ENCODE assay signal across 14 cellular contexts in the genomic region with DNA sequence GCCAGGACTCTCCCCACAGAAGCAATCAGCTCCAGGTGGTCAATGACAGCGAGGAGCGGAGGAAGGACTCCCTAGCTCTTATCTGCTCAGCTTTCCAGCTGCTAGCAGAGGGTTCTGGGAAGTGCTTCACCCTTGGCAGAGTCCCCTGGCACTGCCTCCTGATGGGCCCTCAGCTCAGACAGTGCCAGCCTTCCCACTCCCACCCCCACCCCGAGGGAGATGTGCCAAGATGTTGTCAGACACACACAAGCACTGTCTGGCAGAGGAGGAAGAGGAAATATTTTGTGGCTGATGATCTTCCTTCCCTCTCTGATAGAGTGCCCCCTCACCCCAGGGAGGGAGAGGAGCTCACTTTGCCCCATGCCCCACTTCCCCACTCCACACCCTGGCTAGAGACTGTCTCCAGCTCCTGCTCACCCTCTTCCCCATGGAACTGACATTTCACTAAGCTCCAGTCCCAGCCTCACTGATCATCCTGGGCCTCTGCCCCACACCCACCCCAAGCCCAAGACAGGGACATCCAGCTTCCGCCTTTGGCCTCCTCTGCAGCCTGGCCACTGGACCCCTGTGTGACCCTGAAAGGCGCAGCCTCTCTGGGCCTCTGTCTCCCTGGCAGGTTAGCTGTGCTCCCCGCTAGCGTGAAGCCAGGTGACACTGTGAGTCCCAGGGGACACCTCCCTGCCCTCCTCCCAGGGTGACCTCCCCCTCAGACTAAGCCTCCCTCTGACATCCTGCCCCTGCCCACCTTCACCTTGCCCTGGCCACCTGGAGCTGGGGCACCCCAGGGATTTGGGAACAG. TPM values are rescaled to one million over a fixed set of nuclear protein-coding genes. Genes with fewer than 3 reads are reported as not detected.
DNase-seq lines count a peak whose midpoint lies in the region; ATAC-seq, FAIRE-seq and TF ChIP-seq lines count a peak whose summit lies in the region.
"Had no signal": no experiment of that assay in that cellular context is flagged by ENCODE, and none has a peak within 500 bp of the region (broad histone marks: within the 10 kb centered on the region; RNA-seq: fewer than 3 reads in every experiment).

No MANE protein-coding gene starts in this region.

- DNase-seq in activated effector memory CD4-positive, alpha-beta T cell treated with anti-CD3 and anti-CD28 coated beads, Interleukin-2, amount 50 U/mL, for 16 hours, result peak; percentile 2
- DNase-seq in activated effector memory CD4-positive, alpha-beta T cell treated with Interleukin-2 at 50 U/mL for 16 hours, result no peak
- DNase-seq in endothelial cell of umbilical vein (ENCODE audit: low read depth, low spot score) (peak; percentile 10), midbrain (lab: John Stamatoyannopoulos, UW) (peak; percentile 49), aorta (peak; percentile 81 to 85), HUDEP-2 (lab: John Stamatoyannopoulos, UW; ENCODE audit: unreplicated experiment in 76 of 76) (no peak)
- DNase-seq in activated naive CD4-positive, alpha-beta T cell treated with anti-CD3 and anti-CD28 coated beads for 36 hours, result no peak
- DNase-seq: activated CD4-positive, CD25-positive, alpha-beta regulatory T cell treated with anti-CD3 and anti-CD28 coated beads, Interleukin-2, amount 50 U/mL, for 72 hours; effector CD8-positive, alpha-beta T cell; PC-3; stimulated activated CD4-positive, alpha-beta T cell treated with anti-CD3 and anti-CD28 coated beads, Interleukin-2, amount 100 ng/mL, for 24 hours had no signal

- H3K27ac ChIP-seq in endothelial cell of umbilical vein (ENCODE audit: insufficient read depth, low read depth, low read length) (no peak overlapping the region), aorta (ENCODE audit: low read depth in 1 of 2, low read length in 2 of 2) (no peak overlapping the region)

- H3K4me2 ChIP-seq in endothelial cell of umbilical vein (ENCODE audit: insufficient read depth, low read length), result no peak overlapping the region

- H3K79me2 ChIP-seq in endothelial cell of umbilical vein (ENCODE audit: control insufficient read depth, insufficient read depth, low read length), result no peaks in the 10 kb centered on the region

- no peaks in the 10 kb centered on the region for H3K9me3 Mint-ChIP-seq in activated naive CD4-positive, alpha-beta T cell treated with anti-CD3 and anti-CD28 coated beads for 36 hours
- H3K9me3 Mint-ChIP-seq: activated naive CD4-positive, alpha-beta T cell treated with anti-CD3 and anti-CD28 coated beads, Interleukin-2, amount 50 U/mL, for 24 hours; natural killer cell treated with Interleukin-12 subunit alpha and Interleukin-12 subunit beta and Interleukin-15 and Interleukin-18, amount 100 ng/mL, for 72 hours had no signal

- TF ChIP-seq POLR2A in endothelial cell of umbilical vein (IDR thresholded peaks at IDR 0.05; ENCODE audit: low read depth, low read length), result no peak

- H3K4me3 Mint-ChIP-seq in activated naive CD4-positive, alpha-beta T cell treated with anti-CD3 and anti-CD28 coated beads for 36 hours, result no peak overlapping the region
- H3K4me3 Mint-ChIP-seq: activated naive CD4-positive, alpha-beta T cell treated with anti-CD3 and anti-CD28 coated beads, Interleukin-2, amount 50 U/mL, for 24 hours; natural killer cell treated with Interleukin-12 subunit alpha and Interleukin-12 subunit beta and Interleukin-15 and Interleukin-18, amount 100 ng/mL, for 72 hours had no signal

- H2AFZ ChIP-seq in endothelial cell of umbilical vein (ENCODE audit: low read depth, low read length), result no peak overlapping the region

- no peak overlapping the region for H3K4me3 ChIP-seq in endothelial cell of umbilical vein (replicated peaks in 1 of 3; ENCODE audit: insufficient read depth in 1 of 3, low read depth in 1 of 3, low read length in 3 of 3)
- no peak overlapping the region for H3K4me3 ChIP-seq in aorta (ENCODE audit: low read length in 2 of 2)

- H4K20me1 ChIP-seq in endothelial cell of umbilical vein (replicated peaks; ENCODE audit: control insufficient read depth, extremely low read depth, insufficient read depth, low read length), result no peaks in the 10 kb centered on the region

- no peaks in the 10 kb centered on the region for H3K36me3 Mint-ChIP-seq in activated naive CD4-positive, alpha-beta T cell treated with anti-CD3 and anti-CD28 coated beads for 36 hours (ENCODE audit: low read depth)
- H3K36me3 Mint-ChIP-seq: activated naive CD4-positive, alpha-beta T cell treated with anti-CD3 and anti-CD28 coated beads, Interleukin-2, amount 50 U/mL, for 24 hours; natural killer cell treated with Interleukin-12 subunit alpha and Interleukin-12 subunit beta and Interleukin-15 and Interleukin-18, amount 100 ng/mL, for 72 hours had no signal

- H3K27me3 Mint-ChIP-seq in activated naive CD4-positive, alpha-beta T cell treated with anti-CD3 and anti-CD28 coated beads for 36 hours (ENCODE audit: low read depth), result no peaks in the 10 kb centered on the region
- H3K27me3 Mint-ChIP-seq: activated naive CD4-positive, alpha-beta T cell treated with anti-CD3 and anti-CD28 coated beads, Interleukin-2, amount 50 U/mL, for 24 hours had no signal

- intact Hi-C loops in endothelial cell of umbilical vein (cut with micrococcal nuclease), result no loop called here
- intact Hi-C loops in aorta (cut with DNase I), result loop anchor here in 1 of 2 donors (5.0 kb wide), 1 partner anchor 53 kb away; no protein-coding TSS in a partner anchor
- intact Hi-C loops in activated naive CD4-positive, alpha-beta T cell treated with anti-CD3 and anti-CD28 coated beads for 36 hours (cut with micrococcal nuclease), result no loop called here

- 56 to 59% methylated on average over 7 of the region's 7 CpGs for WGBS in aorta, 2 donors

- H3K9ac ChIP-seq in endothelial cell of umbilical vein (replicated peaks; ENCODE audit: extremely low read depth, insufficient read depth, low read length), result no peak overlapping the region

- peaks cover 4% of the 10 kb centered on the region for H3K4me1 ChIP-seq in endothelial cell of umbilical vein (ENCODE audit: control insufficient read depth, extremely low read depth, insufficient read depth, low read length)
- H3K4me1 ChIP-seq in aorta (ENCODE audit: control insufficient read depth in 1 of 2, insufficient read depth in 2 of 2, low read length in 2 of 2), result no peaks in the 10 kb centered on the region

- no peak for FAIRE-seq in endothelial cell of umbilical vein (lab: Jason Lieb, UNC)

- CTCF ChIA-PET in endothelial cell of umbilical vein (lab: Charles Lee), result interaction anchor here (0.7 to 9.9 kb wide), 14 partner anchors 9 to 493 kb away, joined by 3 to 125 read pairs (median 3); a partner anchor contains a TSS
- CTCF ChIA-PET in activated naive CD4-positive, alpha-beta T cell treated with anti-CD3 and anti-CD28 coated beads for 36 hours (lab: Charles Lee), result interaction anchor here (0.8 to 15.7 kb wide), 6 partner anchors 10 to 266 kb away, joined by 3 to 430 read pairs (median 4); no protein-coding TSS in a partner anchor

- ATAC-seq in aorta (ENCODE audit: low FRiP score) (peak; percentile 11), HG03097 (IDR thresholded peaks at IDR 0.05; ENCODE audit: low FRiP score, unreplicated experiment) (no peak)
- ATAC-seq: PC-3 had no signal

- BruUV-seq in endothelial cell of umbilical vein (replicated peaks; lab: Mats Ljungman, UMichigan), result no TSS peak

- TF ChIP-seq CTCF in endothelial cell of umbilical vein (IDR thresholded peaks at IDR 0.05; ENCODE audit: extremely low read depth in 1 of 2, insufficient read depth in 1 of 2, low read depth in 1 of 2, low read length in 2 of 2), result no peak

- POLR2A ChIA-PET in endothelial cell of umbilical vein (lab: Charles Lee), result interaction anchor here (1.8 kb wide), 1 partner anchor 10 kb away, joined by 4 read pairs; no protein-coding TSS in a partner anchor

- no peaks in the 10 kb centered on the region for H3K9me3 ChIP-seq in endothelial cell of umbilical vein (replicated peaks; ENCODE audit: control insufficient read depth, insufficient read depth, low read length)
- H3K9me3 ChIP-seq in aorta (ENCODE audit: control insufficient read depth, low read length), result no peaks in the 10 kb centered on the region

- H3K36me3 ChIP-seq in endothelial cell of umbilical vein (ENCODE audit: control insufficient read depth in 2 of 2, extremely low read depth in 1 of 2, insufficient read depth in 2 of 2, low read length in 2 of 2) (no peaks in the 10 kb centered on the region), aorta (ENCODE audit: control insufficient read depth in 1 of 2, insufficient read depth in 2 of 2, low read length in 1 of 2) (no peaks in the 10 kb centered on the region)

- dilution Hi-C loops in endothelial cell of umbilical vein (cut with MboI; ENCODE audit: extremely low pct_ligation_motif_present, low sequenced_read_pairs), result no loop called here

- no peaks in the 10 kb centered on the region for H3K9me1 ChIP-seq in endothelial cell of umbilical vein (replicated peaks; ENCODE audit: control insufficient read depth, extremely low read depth, insufficient read depth, low read length)

- no peak overlapping the region for H3K27ac Mint-ChIP-seq in activated naive CD4-positive, alpha-beta T cell treated with anti-CD3 and anti-CD28 coated beads for 36 hours
- H3K27ac Mint-ChIP-seq: natural killer cell treated with Interleukin-12 subunit alpha and Interleukin-12 subunit beta and Interleukin-15 and Interleukin-18, amount 100 ng/mL, for 72 hours had no signal

- H3K27me3 ChIP-seq in endothelial cell of umbilical vein (ENCODE audit: control insufficient read depth in 2 of 2, insufficient read depth in 2 of 2, low read length in 2 of 2) (peaks cover 0 to under 1% of the 10 kb centered on the region in 2 experiments), aorta (ENCODE audit: control insufficient read depth in 1 of 2, insufficient read depth in 2 of 2, low read length in 1 of 2) (no peaks in the 10 kb centered on the region)

- H3K4me1 Mint-ChIP-seq in activated naive CD4-positive, alpha-beta T cell treated with anti-CD3 and anti-CD28 coated beads for 36 hours (ENCODE audit: low read depth), result no peaks in the 10 kb centered on the region
- H3K4me1 Mint-ChIP-seq: activated naive CD4-positive, alpha-beta T cell treated with anti-CD3 and anti-CD28 coated beads, Interleukin-2, amount 50 U/mL, for 24 hours had no signal

RNA-seq across cellular contexts. Expression of a gene that starts 44.5 kb away (rescaled TPM):
- total RNA-seq in endothelial cell of umbilical vein (not detected in 2 replicates), aorta (100 to 1,000 TPM in 1 of 2 donors, 10 to 100 TPM in 1; 82.4 to 144 TPM)
- polyA plus RNA-seq in endothelial cell of umbilical vein (0.04 and 0.10 TPM in 2 replicates), aorta (10 to 100 TPM in 1 of 2 donors, 1 to 10 TPM in 1; 3.3 to 14.1 TPM)
- 0.03 and 0.04 TPM in 2 replicates for polyA plus RNA-seq in endothelial cell of umbilical vein (2011; cell fraction: cytosol; rRNA removed)
- not detected in 2 replicates for polyA plus RNA-seq in endothelial cell of umbilical vein (2011; cell fraction: nucleus; rRNA removed)
- polyA plus RNA-seq in endothelial cell of umbilical vein (2012), result 0.10 TPM in 1 of 2 replicates, not detected in the other
- polyA minus RNA-seq in endothelial cell of umbilical vein, result 0.42 and 0.75 TPM in 2 replicates
- not detected for polyA minus RNA-seq in endothelial cell of umbilical vein (2011; cell fraction: cytosol; rRNA and poly(A)+ RNA removed)
- not detected in 2 replicates for polyA minus RNA-seq in endothelial cell of umbilical vein (2011; cell fraction: nucleus; rRNA and poly(A)+ RNA removed)
- total RNA-seq in activated naive CD4-positive, alpha-beta T cell treated with anti-CD3 and anti-CD28 coated beads for 36 hours, result not detected
- total RNA-seq: PC-3 had no signal

RNA-seq across cellular contexts. Expression of a gene that starts 45.2 kb away (rescaled TPM):
- total RNA-seq in endothelial cell of umbilical vein, result not detected in 2 replicates
- polyA plus RNA-seq in endothelial cell of umbilical vein, result not detected in 2 replicates
- polyA plus RNA-seq in endothelial cell of umbilical vein (2011; cell fraction: cytosol; rRNA removed), result not detected in 2 replicates
- polyA plus RNA-seq in endothelial cell of umbilical vein (2011; cell fraction: nucleus; rRNA removed), result not detected in 2 replicates
- polyA plus RNA-seq in endothelial cell of umbilical vein (2012), result 0.07 and 0.11 TPM in 2 replicates
- not detected in 2 replicates for polyA minus RNA-seq in endothelial cell of umbilical vein
- not detected for polyA minus RNA-seq in endothelial cell of umbilical vein (2011; cell fraction: cytosol; rRNA and poly(A)+ RNA removed)
- polyA minus RNA-seq in endothelial cell of umbilical vein (2011; cell fraction: nucleus; rRNA and poly(A)+ RNA removed), result not detected in 2 replicates
- total RNA-seq in aorta, result under 1 TPM; 0.30 to 0.36 TPM
- polyA plus RNA-seq in aorta, result not detected
- not detected for total RNA-seq in activated naive CD4-positive, alpha-beta T cell treated with anti-CD3 and anti-CD28 coated beads for 36 hours
- total RNA-seq: PC-3 had no signal

Comparison
In these comparisons a context has a peak if more than half of its experiments do, and no peak if none do; other contexts are left out.
1. DNase-seq: peak in activated effector memory CD4-positive, alpha-beta T cell treated with anti-CD3 and anti-CD28 coated beads, Interleukin-2, amount 50 U/mL, for 16 hours (single experiment), endothelial cell of umbilical vein (single experiment), midbrain (single experiment) and aorta (2 of 2); none in activated effector memory CD4-positive, alpha-beta T cell treated with Interleukin-2 at 50 U/mL for 16 hours (single experiment), HUDEP-2 (0 of 76) and activated naive CD4-positive, alpha-beta T cell treated with anti-CD3 and anti-CD28 coated beads for 36 hours (single experiment).
2. RNA of a gene that starts 44.5 kb away (total RNA-seq): 82.4 to 144 TPM in aorta; not detected in endothelial cell of umbilical vein and not detected in activated naive CD4-positive, alpha-beta T cell treated with anti-CD3 and anti-CD28 coated beads for 36 hours; every median in the first group is over 10 times any median in the second.